15 cellular contexts compared by ENCODE assay signal in genomic region chr6:15462717-15463525, GRCh38.
DNase-seq lines count a peak whose midpoint lies in the region; ATAC-seq and TF ChIP-seq lines count a peak whose summit lies in the region.
"Had no signal": no experiment of that assay in that cellular context is flagged by ENCODE, and none has a peak within 500 bp of the region (broad histone marks: within the 10 kb centered on the region; RNA-seq: fewer than 3 reads in every experiment).

No MANE protein-coding gene starts in this region.

- TF ChIP-seq CTCF in fibroblast of mammary gland (conservative IDR thresholded peaks at IDR 0.05; ENCODE audit: control insufficient read depth, insufficient read depth, low read depth, low read length) (no peak), parathyroid adenoma (IDR thresholded peaks at IDR 0.05) (no peak), left lung (IDR thresholded peaks at IDR 0.05) (no peak)

- H3K4me2 ChIP-seq in parathyroid adenoma (ENCODE audit: low read length), result peak overlapping the region; percentile 12

- no peak for ATAC-seq in left lung
- ATAC-seq in HG02798 (IDR thresholded peaks at IDR 0.05; ENCODE audit: poor library complexity, unreplicated experiment), result no peak

- H3K9ac ChIP-seq in parathyroid adenoma, result no peak overlapping the region

- H3K9me3 ChIP-seq in parathyroid adenoma (ENCODE audit: control insufficient read depth, low read length) (no peaks in the 10 kb centered on the region), left lung (no peaks in the 10 kb centered on the region)
- H3K9me3 ChIP-seq: HAP-1, right atrium auricular region had no signal

- no peak overlapping the region for H2AFZ ChIP-seq in parathyroid adenoma

- no peaks in the 10 kb centered on the region for H3K36me3 ChIP-seq in parathyroid adenoma (ENCODE audit: control insufficient read depth, insufficient read depth, low read length)
- H3K36me3 ChIP-seq in left lung, result no peaks in the 10 kb centered on the region
- H3K36me3 ChIP-seq: brain microvascular endothelial cell, HAP-1, right atrium auricular region had no signal

- no peaks in the 10 kb centered on the region for H3K27me3 ChIP-seq in parathyroid adenoma (ENCODE audit: control insufficient read depth, insufficient read depth, low read length)
- H3K27me3 ChIP-seq in left lung, result no peaks in the 10 kb centered on the region
- H3K27me3 ChIP-seq: brain microvascular endothelial cell, right atrium auricular region had no signal

- no peak overlapping the region for H3K27ac ChIP-seq in parathyroid adenoma
- no peak overlapping the region for H3K27ac ChIP-seq in left lung
- H3K27ac ChIP-seq: brain microvascular endothelial cell, right atrium auricular region had no signal

- H3K4me1 ChIP-seq in parathyroid adenoma (peaks cover 17% of the 10 kb centered on the region), left lung (peaks cover 9 to 20% of the 10 kb centered on the region in 2 donors)

- peaks cover 3% of the 10 kb centered on the region for H3K79me2 ChIP-seq in parathyroid adenoma

- peak; percentile 36 for DNase-seq in GM03348 (ENCODE audit: low spot score)
- DNase-seq in RPMI7951 (ENCODE audit: low read depth), result peak; percentile 91
- DNase-seq in fibroblast of mammary gland (ENCODE audit: low read depth), result peak; percentile 68
- DNase-seq in DMS53 (lab: John Stamatoyannopoulos, UW), result no peak
- DNase-seq in left lung, result no peak
- DNase-seq: activated gamma-delta T cell treated with Interleukin-2 at 50 U/mL for 16 hours; brain microvascular endothelial cell; effector CD8-positive, alpha-beta T cell; naive thymus-derived CD8-positive, alpha-beta T cell; SIG-M5; stimulated activated CD4-positive, alpha-beta T cell treated with anti-CD3 and anti-CD28 coated beads, Interleukin-4, amount 100 ng/mL, for 24 hours had no signal

- H3K4me3 ChIP-seq in fibroblast of mammary gland (ENCODE audit: control insufficient read depth, low read depth, low read length) (no peak overlapping the region), parathyroid adenoma (ENCODE audit: low read depth, low read length) (no peak overlapping the region), left lung (no peak overlapping the region)
- H3K4me3 ChIP-seq: HAP-1, right atrium auricular region had no signal

- intact Hi-C loops in left lung (cut with DNase I), result no loop called here

Comparison
In these comparisons a context has a peak if more than half of its experiments do, and no peak if none do; other contexts are left out.
1. DNase-seq: peak in GM03348 (single experiment), RPMI7951 (single experiment) and fibroblast of mammary gland (single experiment); none in DMS53 (single experiment) and left lung (0 of 2).